ENCODE assay signal across 1 cellular context in the genomic region with DNA sequence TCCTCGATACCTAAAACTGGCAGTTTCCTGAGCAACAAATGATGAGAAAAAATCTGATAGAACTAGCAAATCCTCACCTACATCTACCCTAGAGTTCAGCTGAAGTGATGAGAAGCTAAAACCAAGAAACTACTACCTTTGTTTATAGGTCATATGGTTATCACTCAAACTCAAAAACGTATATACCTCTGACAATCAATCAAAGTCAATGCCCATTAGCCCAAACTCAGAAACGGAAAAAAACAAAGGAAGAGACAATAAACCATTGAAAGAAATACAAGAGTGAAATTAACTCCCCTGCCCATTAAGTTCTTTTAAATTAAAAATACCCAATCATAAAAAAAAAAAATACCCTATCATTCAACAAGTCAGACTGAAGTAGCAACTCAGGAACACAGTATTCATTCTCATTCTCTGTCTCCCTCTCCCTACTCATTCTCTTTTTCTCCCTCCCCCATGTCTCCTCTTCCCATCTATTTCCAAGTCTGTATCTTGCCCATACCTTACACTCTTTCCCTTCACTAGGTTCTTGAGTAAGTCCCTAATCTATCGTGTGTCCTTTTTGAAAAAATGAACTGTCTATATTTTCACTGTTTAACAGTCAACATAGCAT.
TF ChIP-seq lines count a peak whose summit lies in the region.

No MANE protein-coding gene starts in this region.

TF ChIP-seq in K562, 482 proteins besides CTCF, POLR2A, EP300 and RAD21 (continued from another document):
- TF ChIP-seq ZBTB40 (IDR thresholded peaks at IDR 0.05), result peak; percentile 21; the same call in 1 of the 2 replicates
- no peak for TF ChIP-seq ZBTB40 (CRISPR knock-in tag; IDR thresholded peaks at IDR 0.05)
- TF ChIP-seq ZNF75A (CRISPR knock-in tag; IDR thresholded peaks at IDR 0.05), result no peak
- no peak for TF ChIP-seq TCF15 (CRISPR knock-in tag; IDR thresholded peaks at IDR 0.05)
- no peak for TF ChIP-seq ASH1L (IDR thresholded peaks at IDR 0.05; ENCODE audit: borderline replicate concordance, low read depth, partially characterized antibody)
- TF ChIP-seq, protein P1, sequence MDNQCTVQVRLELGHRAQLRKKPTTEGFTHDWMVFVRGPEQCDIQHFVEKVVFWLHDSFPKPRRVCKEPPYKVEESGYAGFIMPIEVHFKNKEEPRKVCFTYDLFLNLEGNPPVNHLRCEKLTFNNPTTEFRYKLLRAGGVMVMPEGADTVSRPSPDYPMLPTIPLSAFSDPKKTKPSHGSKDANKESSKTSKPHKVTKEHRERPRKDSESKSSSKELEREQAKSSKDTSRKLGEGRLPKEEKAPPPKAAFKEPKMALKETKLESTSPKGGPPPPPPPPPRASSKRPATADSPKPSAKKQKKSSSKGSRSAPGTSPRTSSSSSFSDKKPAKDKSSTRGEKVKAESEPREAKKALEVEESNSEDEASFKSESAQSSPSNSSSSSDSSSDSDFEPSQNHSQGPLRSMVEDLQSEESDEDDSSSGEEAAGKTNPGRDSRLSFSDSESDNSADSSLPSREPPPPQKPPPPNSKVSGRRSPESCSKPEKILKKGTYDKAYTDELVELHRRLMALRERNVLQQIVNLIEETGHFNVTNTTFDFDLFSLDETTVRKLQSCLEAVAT (IDR thresholded peaks at IDR 0.05), result peak; percentile 51 to 77; a peak in 3 of 4 replicates
- 0 out of 4 replicates have a peak, but pooled peaks of 1 of the 2 experiments have one; percentile 15 for TF ChIP-seq FOXK2 (conservative IDR thresholded peaks at IDR 0.05 in 1 of 2, IDR thresholded peaks at IDR 0.05 in 1 of 2; ENCODE audit: low read depth in 2 of 2)
- no peak for TF ChIP-seq POLR2AphosphoS2 (IDR thresholded peaks at IDR 0.05; ENCODE audit: low read length)
- TF ChIP-seq POU5F1 (IDR thresholded peaks at IDR 0.05; ENCODE audit: borderline replicate concordance, low read depth, low read length, partially characterized antibody), result no peak
- TF ChIP-seq YY1 (IDR thresholded peaks at IDR 0.05; ENCODE audit: borderline replicate concordance in 1 of 3, control insufficient read depth in 1 of 3, extremely low read depth in 1 of 3, insufficient read depth in 3 of 3, insufficient read length in 1 of 3, insufficient replicate concordance in 2 of 3, low read depth in 1 of 3, low read length in 2 of 3), result no peak
- no peak for TF ChIP-seq ZNF696 (CRISPR knock-in tag; conservative IDR thresholded peaks at IDR 0.05)
- no peak for TF ChIP-seq MCM3 (IDR thresholded peaks at IDR 0.05)
- no peak for TF ChIP-seq MCM7 (IDR thresholded peaks at IDR 0.05)
- peak; percentile 24 for TF ChIP-seq POLR2B (IDR thresholded peaks at IDR 0.05; ENCODE audit: low read depth, partially characterized antibody)
- TF ChIP-seq ZNF561 (CRISPR knock-in tag; conservative IDR thresholded peaks at IDR 0.05), result no peak
- no peak for TF ChIP-seq SNRNP70 (optimal IDR thresholded peaks at IDR 0.05; ENCODE audit: low read depth, low read length)
- TF ChIP-seq, protein P2, sequence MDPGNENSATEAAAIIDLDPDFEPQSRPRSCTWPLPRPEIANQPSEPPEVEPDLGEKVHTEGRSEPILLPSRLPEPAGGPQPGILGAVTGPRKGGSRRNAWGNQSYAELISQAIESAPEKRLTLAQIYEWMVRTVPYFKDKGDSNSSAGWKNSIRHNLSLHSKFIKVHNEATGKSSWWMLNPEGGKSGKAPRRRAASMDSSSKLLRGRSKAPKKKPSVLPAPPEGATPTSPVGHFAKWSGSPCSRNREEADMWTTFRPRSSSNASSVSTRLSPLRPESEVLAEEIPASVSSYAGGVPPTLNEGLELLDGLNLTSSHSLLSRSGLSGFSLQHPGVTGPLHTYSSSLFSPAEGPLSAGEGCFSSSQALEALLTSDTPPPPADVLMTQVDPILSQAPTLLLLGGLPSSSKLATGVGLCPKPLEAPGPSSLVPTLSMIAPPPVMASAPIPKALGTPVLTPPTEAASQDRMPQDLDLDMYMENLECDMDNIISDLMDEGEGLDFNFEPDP (CRISPR knock-in tag; IDR thresholded peaks at IDR 0.05), result no peak
- 0 out of 2 replicates have a peak, but pooled peaks have one; percentile 9 for TF ChIP-seq CC2D1A (IDR thresholded peaks at IDR 0.05)
- no peak for TF ChIP-seq CREB1 (IDR thresholded peaks at IDR 0.05)
- no peak for TF ChIP-seq CREB1 (CRISPR knock-in tag; IDR thresholded peaks at IDR 0.05)
- 0 out of 2 replicates have a peak, but pooled peaks have one; percentile 21 for TF ChIP-seq SUPT5H (IDR thresholded peaks at IDR 0.05)
- no peak for TF ChIP-seq LEF1 (IDR thresholded peaks at IDR 0.05)
- no peak for TF ChIP-seq XRCC5 (IDR thresholded peaks at IDR 0.05; ENCODE audit: low read depth, low read length)
- TF ChIP-seq SMARCE1 (IDR thresholded peaks at IDR 0.05), result 0 out of 2 replicates have a peak, but pooled peaks have one; percentile 18
- TF ChIP-seq TRIM24 (IDR thresholded peaks at IDR 0.05), result 0 out of 4 replicates have a peak, but pooled peaks of 1 of the 2 experiments have one; percentile 34
- TF ChIP-seq CHD2 (IDR thresholded peaks at IDR 0.05; ENCODE audit: low read depth, low read length), result no peak
- TF ChIP-seq KLF16 (IDR thresholded peaks at IDR 0.05), result no peak
- no peak for TF ChIP-seq KHSRP (IDR thresholded peaks at IDR 0.05)
- TF ChIP-seq POLR2H (tag; IDR thresholded peaks at IDR 0.05; ENCODE audit: low read depth), result peak; percentile 35; the same call in 1 of the 2 replicates
- no peak for TF ChIP-seq SMAD4 (CRISPR knock-in tag; conservative IDR thresholded peaks at IDR 0.05)
- peak; percentile 31; the same call in 1 of the 2 replicates for TF ChIP-seq MTA2 (IDR thresholded peaks at IDR 0.05; ENCODE audit: low read depth)
- TF ChIP-seq NUFIP1 (IDR thresholded peaks at IDR 0.05; ENCODE audit: partially characterized antibody), result no peak
- no peak for TF ChIP-seq ZSCAN32 (CRISPR knock-in tag; IDR thresholded peaks at IDR 0.05)
- TF ChIP-seq CBX2 (IDR thresholded peaks at IDR 0.05; ENCODE audit: insufficient read depth, low read length, poor library complexity, severe bottlenecking), result no peak
- TF ChIP-seq ZNF280B (CRISPR knock-in tag; IDR thresholded peaks at IDR 0.05), result no peak
